16 cellular contexts compared by ENCODE assay signal in the genomic region with DNA sequence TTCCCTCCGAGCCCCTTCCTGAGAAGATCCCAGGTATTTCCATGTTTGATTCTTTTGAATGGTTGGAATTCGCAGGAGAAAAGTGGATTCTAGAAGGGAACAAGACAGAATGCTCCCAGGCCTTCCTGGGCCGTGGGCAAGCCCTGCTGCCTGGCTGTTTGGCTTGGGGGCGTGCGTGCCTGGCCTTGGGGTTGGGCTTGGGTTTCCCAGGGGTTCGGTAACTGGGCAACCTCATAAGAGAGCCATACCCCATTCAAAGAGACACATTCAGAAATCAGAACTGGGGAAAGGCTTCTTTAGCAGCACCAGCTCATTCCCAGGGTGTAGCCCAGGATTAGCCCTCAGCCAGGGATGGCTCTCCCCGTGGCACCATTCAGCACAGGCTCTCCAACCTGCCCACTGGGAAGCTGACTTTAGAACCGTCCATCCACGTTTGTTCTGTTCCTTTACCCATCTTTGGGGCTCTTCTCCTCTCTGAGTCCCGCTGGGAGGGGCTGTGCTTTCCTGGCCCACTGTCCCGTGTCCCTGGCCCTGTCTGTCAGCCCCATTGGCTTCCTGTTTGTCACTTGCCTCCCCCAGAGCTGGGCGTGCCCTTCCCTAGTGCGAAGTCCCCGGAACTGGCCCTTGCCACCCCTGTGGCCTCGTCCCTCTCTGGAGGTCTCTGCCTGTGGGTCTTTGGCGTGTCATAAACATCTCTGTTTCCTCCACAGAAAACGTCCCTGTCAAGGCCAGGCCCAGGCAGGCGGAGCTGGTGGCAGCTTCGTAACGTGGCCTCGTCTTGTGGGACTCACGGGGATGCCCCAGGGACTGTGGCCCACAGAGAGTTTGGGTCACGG. TPM values are rescaled to one million over a fixed set of nuclear protein-coding genes. Genes with fewer than 3 reads are reported as not detected.
DNase-seq lines count a peak whose midpoint lies in the region; ATAC-seq and TF ChIP-seq lines count a peak whose summit lies in the region.
"Had no signal": no experiment of that assay in that cellular context is flagged by ENCODE, and none has a peak within 500 bp of the region (broad histone marks: within the 10 kb centered on the region; RNA-seq: fewer than 3 reads in every experiment).

No MANE protein-coding gene starts in this region.

- H3K9me3 ChIP-seq in SJSA1 (replicated peaks): no peaks in the 10 kb centered on the region
- H3K9me3 ChIP-seq: BLaER1 treated with 17β-estradiol and CSF1 and Interleukin-3, amounts not matched to agents 10 nM and 100 nM; SJCRH30 had no signal

- DNase-seq in Right ventricle myocardium inferior (ENCODE audit: missing footprints) (peak; percentile 55), left cardiac atrium (no peak), SJSA1 (ENCODE audit: low read depth in 1 of 2, low spot score in 2 of 2) (no peak), coronary artery (ENCODE audit: low spot score) (no peak), NCI-H2029 (lab: John Stamatoyannopoulos, UW) (no peak)
- DNase-seq: COR-L47, DMS153, NCI-H1417, NCI-H187 treated with DMSO at 0.1 percent for 48 hours, NCI-H69, SJCRH30 had no signal

- peak overlapping the region; percentile 73; the same call in 1 of the 2 replicates for H3K27ac ChIP-seq in SJSA1
- peak overlapping the region; percentile 46 for H3K27ac ChIP-seq in layer of hippocampus (ENCODE audit: low read depth, low read length)
- H3K27ac ChIP-seq in coronary artery: no peak overlapping the region
- H3K27ac ChIP-seq: BLaER1 treated with 17β-estradiol and CSF1 and Interleukin-3, amounts not matched to agents 10 nM and 100 nM; SJCRH30 had no signal

- H3K4me3 ChIP-seq in SJSA1 (no peak overlapping the region), coronary artery (no peak overlapping the region)
- H3K4me3 ChIP-seq: BLaER1 treated with 17β-estradiol and CSF1 and Interleukin-3, amounts not matched to agents 10 nM and 100 nM; K562; SJCRH30 had no signal

- ATAC-seq in Right ventricle myocardium inferior (no peak), left cardiac atrium (no peak), GM19023 (IDR thresholded peaks at IDR 0.05; ENCODE audit: unreplicated experiment) (no peak)
- ATAC-seq: HCT116, K562 had no signal

- intact Hi-C loops in Right ventricle myocardium inferior (cut with DNase I): no loop called here
- intact Hi-C loops in left cardiac atrium (cut with DNase I): no loop called here

- H3K27me3 ChIP-seq in SJSA1 (replicated peaks) (peaks cover 9% of the 10 kb centered on the region), layer of hippocampus (ENCODE audit: control insufficient read depth, insufficient read depth, low read length) (peaks cover 3% of the 10 kb centered on the region)

- peaks cover 68% of the 10 kb centered on the region for H3K36me3 ChIP-seq in SJSA1

- TF ChIP-seq CTCF in coronary artery (IDR thresholded peaks at IDR 0.05): no peak

- H3K4me1 ChIP-seq in SJSA1 (replicated peaks): peaks cover 45% of the 10 kb centered on the region

RNA-seq across cellular contexts. Expression of a gene that starts 7.0 kb away (rescaled TPM):
- total RNA-seq in Right ventricle myocardium inferior (19.0 TPM), left cardiac atrium (10 to 100 TPM; 17.4 to 19.1 TPM)
- total RNA-seq in SJSA1 (2014; rRNA removed; shearing (Covaris generic)): 20.9 and 26.3 TPM in 2 replicates

RNA-seq across cellular contexts. Expression of a gene that starts 36.3 kb away (rescaled TPM):
- total RNA-seq in Right ventricle myocardium inferior (32.1 TPM), left cardiac atrium (10 to 100 TPM; 32.8 to 38.0 TPM)
- total RNA-seq in SJSA1 (2014; rRNA removed; shearing (Covaris generic)): 37.6 and 59.5 TPM in 2 replicates

Comparison
In these comparisons a context has a peak if more than half of its experiments do, and no peak if none do; other contexts are left out.
1. H3K27ac ChIP-seq: peak in SJSA1 (single experiment) and layer of hippocampus (single experiment); none in coronary artery (0 of 2).